In genomic region chr19:29260477-29261317, GRCh38 we compare ENCODE assay signal across 9 cellular contexts. TPM values are rescaled to one million over a fixed set of nuclear protein-coding genes. Genes with fewer than 3 reads are reported as not detected.
A peak's percentile ranks its signal among the peaks of the same experiment; 100 is the strongest.
DNase-seq lines count a peak whose midpoint lies in the region; ATAC-seq, FAIRE-seq and TF ChIP-seq lines count a peak whose summit lies in the region.
"Had no signal": no experiment of that assay in that cellular context is flagged by ENCODE, and none has a peak within 500 bp of the region (broad histone marks: within the 10 kb centered on the region; RNA-seq: fewer than 3 reads in every experiment).

No MANE protein-coding gene starts in this region.

- H3K4me3 ChIP-seq in AG10803 (ENCODE audit: low read length) (no peak overlapping the region), K562 (no peak overlapping the region)

- no peaks in the 10 kb centered on the region for H3K36me3 Mint-ChIP-seq in neural crest cell (ENCODE audit: low read depth)

- H3K27me3 ChIP-seq in K562 (ENCODE audit: control insufficient read depth in 2 of 2, insufficient read depth in 2 of 2, low read length in 2 of 2) = peaks cover under 1 to 2% of the 10 kb centered on the region in 2 experiments; a peak in 3 of 5 replicates

- no peaks in the 10 kb centered on the region for H3K9me3 Mint-ChIP-seq in neural crest cell

- DNase-seq in AG10803 (ENCODE audit: low read depth) = peak; percentile 22
- DNase-seq in NCI-H748 (lab: John Stamatoyannopoulos, UW; ENCODE audit: unreplicated experiment) = peak; percentile 49
- peak; percentile 58 to 74 (median 68) for DNase-seq in K562 (ENCODE audit: extremely low read depth in 1 of 4, low spot score in 3 of 4)
- peak; percentile 53 for DNase-seq in neural crest cell (ENCODE audit: low read depth, low spot score)
- no peak for DNase-seq in mucosa of gallbladder (ENCODE audit: low spot score)
- no peak for DNase-seq in GM19238 (ENCODE audit: insufficient read length, low spot score)

- H3K79me2 ChIP-seq in K562 (ENCODE audit: control insufficient read depth, insufficient read depth, low read length) = no peaks in the 10 kb centered on the region

- BruUV-seq in K562 (replicated peaks; lab: Mats Ljungman, UMichigan) = no TSS peak

- H3K9me1 ChIP-seq in K562 (ENCODE audit: control insufficient read depth, insufficient read depth, low read length) = no peaks in the 10 kb centered on the region

- FAIRE-seq in K562 (lab: Jason Lieb, UNC) = peak; percentile 74
- FAIRE-seq: endothelial cell of umbilical vein had no signal

- TF ChIP-seq RAD21 in K562 (CRISPR knock-in tag; conservative IDR thresholded peaks at IDR 0.05 in 1 of 2, IDR thresholded peaks at IDR 0.05 in 1 of 2) = peak; percentile 23 to 73; a peak in 3 of 4 replicates

- no peak overlapping the region for H3K27ac ChIP-seq in K562 (ENCODE audit: extremely low read depth, low read depth, low read length)

- WGBS in K562 (ENCODE audit: insufficient coverage, low coverage, missing lambda C conversion rate) = 1% methylated on average over 5 of the region's 5 CpGs

- CTCF ChIA-PET in K562 (lab: Yijun Ruan, JAX; ENCODE audit: low intra/inter-chr PET ratio) = interaction anchor here (0.6 to 1.2 kb wide), 3 partner anchors 14 to 524 kb away, joined by 3 read pairs; no protein-coding TSS in a partner anchor

- H3K4me1 ChIP-seq in K562 (replicated peaks in 1 of 2; ENCODE audit: control insufficient read depth in 2 of 2, insufficient read depth in 2 of 2, low read length in 2 of 2) = no peaks in the 10 kb centered on the region

- peaks cover 11% of the 10 kb centered on the region for H3K27me3 Mint-ChIP-seq in neural crest cell (ENCODE audit: low read depth)

- peaks cover 5% of the 10 kb centered on the region for H3K4me1 Mint-ChIP-seq in neural crest cell

- H3K9me3 ChIP-seq in K562 (replicated peaks; ENCODE audit: control insufficient read depth, insufficient read depth, low read depth, low read length) = no peaks in the 10 kb centered on the region

- no peak overlapping the region for H3K4me2 ChIP-seq in K562 (ENCODE audit: insufficient read depth, low read length)

- H2AFZ ChIP-seq in K562 (ENCODE audit: low read depth, low read length) = no peak overlapping the region

- TF ChIP-seq POLR2A in K562 (conservative IDR thresholded peaks at IDR 0.05) = no peak

- no peak overlapping the region for H3K9ac ChIP-seq in K562 (ENCODE audit: insufficient read depth in 1 of 2, low read depth in 2 of 2, low read length in 2 of 2)

- no peak for TF ChIP-seq EP300 in K562 (IDR thresholded peaks at IDR 0.05; ENCODE audit: low read length)

- POLR2A ChIA-PET in K562 (lab: Yijun Ruan, JAX) = no interaction called here

- no peak overlapping the region for H3K4me3 Mint-ChIP-seq in neural crest cell

- H3K27ac Mint-ChIP-seq in neural crest cell (ENCODE audit: unreplicated experiment) = no peak overlapping the region

- peak; percentile 37 for TF ChIP-seq CTCF in AG10803 (conservative IDR thresholded peaks at IDR 0.05; ENCODE audit: low read length)
- peak; percentile 45 for TF ChIP-seq CTCF in GM12874 (IDR thresholded peaks at IDR 0.05; ENCODE audit: insufficient read depth, low read depth, low read length)
- TF ChIP-seq CTCF in K562 (IDR thresholded peaks at IDR 0.05 in 2 of 3, conservative IDR thresholded peaks at IDR 0.05 in 1 of 3; ENCODE audit: insufficient read depth in 2 of 3, low read depth in 1 of 3, low read length in 3 of 3) = peak; percentile 65 to 74 (median 73)
- peak; percentile 68 for TF ChIP-seq CTCF in neural crest cell (conservative IDR thresholded peaks at IDR 0.05)

- in situ Hi-C loops in K562 (cut with MboI) = loop anchor here (10.0 kb wide), 1 partner anchor 376 kb away; no protein-coding TSS in a partner anchor

- peak; percentile 87 for ATAC-seq in K562
- ATAC-seq in GM21423 (IDR thresholded peaks at IDR 0.05; ENCODE audit: unreplicated experiment) = no peak

- H4K20me1 ChIP-seq in K562 (replicated peaks; ENCODE audit: control insufficient read depth, insufficient read depth, low read length) = peaks cover 4% of the 10 kb centered on the region; the same call in 1 of the 2 replicates

- intact Hi-C loops in K562 (cut with micrococcal nuclease) = loop anchor here (1.0 to 5.0 kb wide), 2 partner anchors 317 to 523 kb away; no protein-coding TSS in a partner anchor

- no peaks in the 10 kb centered on the region for H3K36me3 ChIP-seq in K562 (ENCODE audit: control insufficient read depth, insufficient read depth, low read length)

TF ChIP-seq in K562, 482 proteins besides CTCF, POLR2A, EP300 and RAD21 (continues in another document):
- TF ChIP-seq ARID3B (CRISPR knock-in tag; IDR thresholded peaks at IDR 0.05; ENCODE audit: borderline replicate concordance) = no peak
- TF ChIP-seq, protein P1, sequence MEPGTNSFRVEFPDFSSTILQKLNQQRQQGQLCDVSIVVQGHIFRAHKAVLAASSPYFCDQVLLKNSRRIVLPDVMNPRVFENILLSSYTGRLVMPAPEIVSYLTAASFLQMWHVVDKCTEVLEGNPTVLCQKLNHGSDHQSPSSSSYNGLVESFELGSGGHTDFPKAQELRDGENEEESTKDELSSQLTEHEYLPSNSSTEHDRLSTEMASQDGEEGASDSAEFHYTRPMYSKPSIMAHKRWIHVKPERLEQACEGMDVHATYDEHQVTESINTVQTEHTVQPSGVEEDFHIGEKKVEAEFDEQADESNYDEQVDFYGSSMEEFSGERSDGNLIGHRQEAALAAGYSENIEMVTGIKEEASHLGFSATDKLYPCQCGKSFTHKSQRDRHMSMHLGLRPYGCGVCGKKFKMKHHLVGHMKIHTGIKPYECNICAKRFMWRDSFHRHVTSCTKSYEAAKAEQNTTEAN (CRISPR knock-in tag; IDR thresholded peaks at IDR 0.05) = no peak
- TF ChIP-seq MEIS2 (IDR thresholded peaks at IDR 0.05; ENCODE audit: partially characterized antibody) = peak; percentile 6
- TF ChIP-seq ZNF24 (IDR thresholded peaks at IDR 0.05) = peak; percentile 61; the same call in 1 of the 2 replicates
- no peak for TF ChIP-seq HNRNPUL1 (IDR thresholded peaks at IDR 0.05; ENCODE audit: low read length)
- no peak for TF ChIP-seq PRPF4 (IDR thresholded peaks at IDR 0.05; ENCODE audit: insufficient read depth, low read depth, low read length, poor library complexity, severe bottlenecking)
- TF ChIP-seq, protein P2, sequence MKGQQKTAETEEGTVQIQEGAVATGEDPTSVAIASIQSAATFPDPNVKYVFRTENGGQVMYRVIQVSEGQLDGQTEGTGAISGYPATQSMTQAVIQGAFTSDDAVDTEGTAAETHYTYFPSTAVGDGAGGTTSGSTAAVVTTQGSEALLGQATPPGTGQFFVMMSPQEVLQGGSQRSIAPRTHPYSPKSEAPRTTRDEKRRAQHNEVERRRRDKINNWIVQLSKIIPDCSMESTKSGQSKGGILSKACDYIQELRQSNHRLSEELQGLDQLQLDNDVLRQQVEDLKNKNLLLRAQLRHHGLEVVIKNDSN (CRISPR knock-in tag; IDR thresholded peaks at IDR 0.05) = no peak
- TF ChIP-seq ZNF274 (IDR thresholded peaks at IDR 0.05; ENCODE audit: borderline replicate concordance, low read depth, low read length) = no peak
- TF ChIP-seq, protein P3, sequence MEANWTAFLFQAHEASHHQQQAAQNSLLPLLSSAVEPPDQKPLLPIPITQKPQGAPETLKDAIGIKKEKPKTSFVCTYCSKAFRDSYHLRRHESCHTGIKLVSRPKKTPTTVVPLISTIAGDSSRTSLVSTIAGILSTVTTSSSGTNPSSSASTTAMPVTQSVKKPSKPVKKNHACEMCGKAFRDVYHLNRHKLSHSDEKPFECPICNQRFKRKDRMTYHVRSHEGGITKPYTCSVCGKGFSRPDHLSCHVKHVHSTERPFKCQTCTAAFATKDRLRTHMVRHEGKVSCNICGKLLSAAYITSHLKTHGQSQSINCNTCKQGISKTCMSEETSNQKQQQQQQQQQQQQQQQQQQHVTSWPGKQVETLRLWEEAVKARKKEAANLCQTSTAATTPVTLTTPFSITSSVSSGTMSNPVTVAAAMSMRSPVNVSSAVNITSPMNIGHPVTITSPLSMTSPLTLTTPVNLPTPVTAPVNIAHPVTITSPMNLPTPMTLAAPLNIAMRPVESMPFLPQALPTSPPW (CRISPR knock-in tag; IDR thresholded peaks at IDR 0.05) = no peak

RNA-seq across cellular contexts. Expression of gene UQCRFS1, which starts 47.7 kb away (rescaled TPM):
- total RNA-seq in K562 (2011; cell fraction: chromatin; rRNA removed; ENCODE audit: low replicate concordance) = 23.2 and 27.4 TPM in 2 replicates
- 25.4 and 28.3 TPM in 2 replicates for total RNA-seq in K562 (2011; cell fraction: nucleolus; rRNA removed)
- 34.5 and 42.1 TPM in 2 replicates for total RNA-seq in K562 (2011; cell fraction: nucleoplasm; rRNA removed)
- total RNA-seq in K562 (2014; rRNA removed) = 64.7 and 71.2 TPM in 2 replicates
- total RNA-seq in K562 (2014; rRNA removed; fragmentation: Illumina TruSeq; extraction: Trizol) = 65.1 and 71.9 TPM in 2 replicates
- total RNA-seq in K562 (2015; rRNA removed; fragmentation: Illumina TruSeq; extraction: Trizol) = 59.1 and 61.1 TPM in 2 replicates
- 59.1 and 59.7 TPM in 2 replicates for total RNA-seq in K562 (2021)
- polyA plus RNA-seq in K562 (2011; rRNA removed) = 93.5 and 110 TPM in 2 replicates
- polyA plus RNA-seq in K562 (2011; cell fraction: cytosol; rRNA removed) = 76.2 and 102 TPM in 2 replicates
- 25.8 and 43.8 TPM in 2 replicates for polyA plus RNA-seq in K562 (2011; cell fraction: nucleus; rRNA removed)
- 40.7 and 48.5 TPM in 2 replicates for polyA plus RNA-seq in K562 (2012)
- polyA plus RNA-seq in K562 (2014; fragmentation: Illumina TruSeq; extraction: Trizol) = 68.9 and 82.5 TPM in 2 replicates
- polyA plus RNA-seq in K562 (2014; fragmentation: Nextera tagmentation; extraction: Ambion mirVana) = 10 to 100 TPM; 10.8 to 17.4 TPM
- 85.9 and 88.6 TPM in 2 replicates for polyA plus RNA-seq in K562 (2014; rRNA removed)
- 67.2 and 71.6 TPM in 2 replicates for polyA minus RNA-seq in K562 (2011; rRNA and poly(A)+ RNA removed)
- polyA minus RNA-seq in K562 (2011; cell fraction: cytosol; rRNA and poly(A)+ RNA removed) = 20.2 and 28.6 TPM in 2 replicates
- 21.7 and 40.9 TPM in 2 replicates for polyA minus RNA-seq in K562 (2011; cell fraction: nucleus; rRNA and poly(A)+ RNA removed)
- 34.8 and 36.1 TPM in 2 replicates for total RNA-seq in neural crest cell
- 33.1 TPM for total RNA-seq in mucosa of gallbladder

Comparison
In these comparisons a context has a peak if more than half of its experiments do, and no peak if none do; other contexts are left out.
1. DNase-seq: peak in AG10803 (single experiment), NCI-H748 (single experiment), K562 (4 of 4) and neural crest cell (single experiment); none in mucosa of gallbladder (single experiment) and GM19238 (single experiment).
2. Peak in every context shown above with its lines, with median percentiles within 50 percentile points of each other: CTCF ChIP-seq.